3 cellular contexts compared by ENCODE assay signal in genomic region chrX:102018208-102018607, GRCh38.
"Had no signal": no experiment of that assay in that cellular context is flagged by ENCODE, and none has a peak within 500 bp of the region (broad histone marks: within the 10 kb centered on the region; RNA-seq: fewer than 3 reads in every experiment).

No MANE protein-coding gene starts in this region.

- DNase-seq: GDM1, GF-D8 had no signal

- ATAC-seq: GM12878 had no signal

- H3K4me3 ChIP-seq: GM12878 had no signal
